Comparison of ENCODE assay signal across 8 cellular contexts in genomic region chr14:76784881-76785280, GRCh38. TPM values are rescaled to one million over a fixed set of nuclear protein-coding genes. Genes with fewer than 3 reads are reported as not detected.
DNase-seq lines count a peak whose midpoint lies in the region; ATAC-seq, FAIRE-seq and TF ChIP-seq lines count a peak whose summit lies in the region.

No MANE protein-coding gene starts in this region.

- no peak overlapping the region for H3K4me3 Mint-ChIP-seq in activated CD4-positive, alpha-beta memory T cell treated with anti-CD3 and anti-CD28 coated beads, Interleukin-2, amount 10 ng/mL, durations not matched to agents 7 days and 5 days

- ATAC-seq in HG03469 (IDR thresholded peaks at IDR 0.05; ENCODE audit: unreplicated experiment): peak; percentile 51

- H3K4me1 ChIP-seq in endothelial cell of umbilical vein (ENCODE audit: control insufficient read depth, extremely low read depth, insufficient read depth, low read length): no peaks in the 10 kb centered on the region

- no peaks in the 10 kb centered on the region for H3K9me3 ChIP-seq in endothelial cell of umbilical vein (replicated peaks; ENCODE audit: control insufficient read depth, insufficient read depth, low read length)

- CTCF ChIA-PET in activated CD4-positive, alpha-beta memory T cell treated with anti-CD3 and anti-CD28 coated beads, Interleukin-2, amount 10 ng/mL, durations not matched to agents 7 days and 5 days (lab: Charles Lee): interaction anchor here (0.6 to 7.4 kb wide), 14 partner anchors 8 to 286 kb away, joined by 3 to 60 read pairs (median 6); partner anchors contain the start of genes ANGEL1 and VASH1
- CTCF ChIA-PET in endothelial cell of umbilical vein (lab: Charles Lee): interaction anchor here (0.7 to 15.4 kb wide), 28 partner anchors 9 to 286 kb away, joined by 3 to 557 read pairs (median 8); partner anchors contain the start of genes ANGEL1 and VASH1

- no peak overlapping the region for H3K27ac ChIP-seq in endothelial cell of umbilical vein (ENCODE audit: insufficient read depth, low read depth, low read length)

- no peaks in the 10 kb centered on the region for H4K20me1 ChIP-seq in endothelial cell of umbilical vein (replicated peaks; ENCODE audit: control insufficient read depth, extremely low read depth, insufficient read depth, low read length)

- H3K4me1 Mint-ChIP-seq in activated CD4-positive, alpha-beta memory T cell treated with anti-CD3 and anti-CD28 coated beads, Interleukin-2, amount 10 ng/mL, durations not matched to agents 7 days and 5 days: peaks cover 34% of the 10 kb centered on the region

- intact Hi-C loops in endothelial cell of umbilical vein (cut with micrococcal nuclease): loop anchor here (1.0 kb wide), 4 partner anchors 12 to 75 kb away; no protein-coding TSS in a partner anchor

- DNase-seq in A172 (ENCODE audit: low spot score) (peak; percentile 75), GM13976 (ENCODE audit: low spot score) (peak; percentile 86), NCI-H748 treated with DMSO at 0.1 percent for 48 hours (lab: John Stamatoyannopoulos, UW) (peak; percentile 32), endothelial cell of umbilical vein (ENCODE audit: low read depth, low spot score) (peak; percentile 90), middle frontal gyrus (ENCODE audit: extremely low spot score, low spot score) (peak; percentile 65), stromal cell of bone marrow (ENCODE audit: low read depth) (peak; percentile 59)
- DNase-seq in activated CD4-positive, alpha-beta memory T cell treated with anti-CD3 and anti-CD28 coated beads, Interleukin-2, amount 10 ng/mL, durations not matched to agents 7 days and 5 days: peak; percentile 62

- H3K4me2 ChIP-seq in endothelial cell of umbilical vein (ENCODE audit: insufficient read depth, low read length): no peak overlapping the region

- no peak overlapping the region for H2AFZ ChIP-seq in endothelial cell of umbilical vein (ENCODE audit: low read depth, low read length)

- H3K9me3 Mint-ChIP-seq in activated CD4-positive, alpha-beta memory T cell treated with anti-CD3 and anti-CD28 coated beads, Interleukin-2, amount 10 ng/mL, durations not matched to agents 7 days and 5 days: no peaks in the 10 kb centered on the region

- POLR2A ChIA-PET in activated CD4-positive, alpha-beta memory T cell treated with anti-CD3 and anti-CD28 coated beads, Interleukin-2, amount 10 ng/mL, durations not matched to agents 7 days and 5 days (lab: Charles Lee): interaction anchor here (1.4 to 3.3 kb wide), 2 partner anchors 17 to 27 kb away, joined by 9 to 17 read pairs; partner anchors contain the start of gene ANGEL1
- POLR2A ChIA-PET in endothelial cell of umbilical vein (lab: Charles Lee): interaction anchor here (1.3 kb wide), 1 partner anchor 75 kb away, joined by 5 read pairs; no protein-coding TSS in a partner anchor

- TF ChIP-seq CTCF in GM13976 (IDR thresholded peaks at IDR 0.05; ENCODE audit: borderline replicate concordance, control extremely low read depth, extremely low read depth, insufficient read depth, missing control alignments): peak; percentile 59
- peak; percentile 96 to 97 for TF ChIP-seq CTCF in endothelial cell of umbilical vein (IDR thresholded peaks at IDR 0.05; ENCODE audit: extremely low read depth in 1 of 2, insufficient read depth in 1 of 2, low read depth in 1 of 2, low read length in 2 of 2)

- TF ChIP-seq POLR2A in endothelial cell of umbilical vein (IDR thresholded peaks at IDR 0.05; ENCODE audit: low read depth, low read length): no peak

- no peaks in the 10 kb centered on the region for H3K79me2 ChIP-seq in endothelial cell of umbilical vein (ENCODE audit: control insufficient read depth, insufficient read depth, low read length)

- no peaks in the 10 kb centered on the region for H3K9me1 ChIP-seq in endothelial cell of umbilical vein (replicated peaks; ENCODE audit: control insufficient read depth, extremely low read depth, insufficient read depth, low read length)

- dilution Hi-C loops in endothelial cell of umbilical vein (cut with MboI; ENCODE audit: extremely low pct_ligation_motif_present, low sequenced_read_pairs): no loop called here

- no peak overlapping the region for H3K4me3 ChIP-seq in endothelial cell of umbilical vein (replicated peaks in 1 of 3; ENCODE audit: insufficient read depth in 1 of 3, low read depth in 1 of 3, low read length in 3 of 3)

- no peak overlapping the region for H3K27ac Mint-ChIP-seq in activated CD4-positive, alpha-beta memory T cell treated with anti-CD3 and anti-CD28 coated beads, Interleukin-2, amount 10 ng/mL, durations not matched to agents 7 days and 5 days

- no peaks in the 10 kb centered on the region for H3K27me3 Mint-ChIP-seq in activated CD4-positive, alpha-beta memory T cell treated with anti-CD3 and anti-CD28 coated beads, Interleukin-2, amount 10 ng/mL, durations not matched to agents 7 days and 5 days

- peak; percentile 96 for FAIRE-seq in endothelial cell of umbilical vein (lab: Jason Lieb, UNC)

- H3K36me3 ChIP-seq in endothelial cell of umbilical vein (ENCODE audit: control insufficient read depth in 2 of 2, extremely low read depth in 1 of 2, insufficient read depth in 2 of 2, low read length in 2 of 2): peaks cover 2 to 20% of the 10 kb centered on the region in 2 experiments

- in situ Hi-C loops in GM13976 (cut with MboI; ENCODE audit: low sequenced_read_pairs, unreplicated experiment): no loop called here

- H3K36me3 Mint-ChIP-seq in activated CD4-positive, alpha-beta memory T cell treated with anti-CD3 and anti-CD28 coated beads, Interleukin-2, amount 10 ng/mL, durations not matched to agents 7 days and 5 days (ENCODE audit: low read depth): no peaks in the 10 kb centered on the region

- H3K9ac ChIP-seq in endothelial cell of umbilical vein (replicated peaks; ENCODE audit: extremely low read depth, insufficient read depth, low read length): no peak overlapping the region

- no peaks in the 10 kb centered on the region for H3K27me3 ChIP-seq in endothelial cell of umbilical vein (ENCODE audit: control insufficient read depth in 2 of 2, insufficient read depth in 2 of 2, low read length in 2 of 2)

- BruUV-seq in endothelial cell of umbilical vein (replicated peaks; lab: Mats Ljungman, UMichigan): no TSS peak

TF ChIP-seq in endothelial cell of umbilical vein, 7 proteins besides CTCF, POLR2A, EP300 and RAD21:
- TF ChIP-seq MYC (IDR thresholded peaks at IDR 0.05; ENCODE audit: low read depth, low read length) (no peak), EZH2 (IDR thresholded peaks at IDR 0.05; ENCODE audit: borderline replicate concordance, low read depth, low read length, severe bottlenecking) (no peak), JUN (IDR thresholded peaks at IDR 0.05; ENCODE audit: borderline replicate concordance, insufficient read depth, insufficient read length, low read depth) (no peak), GATA2 (IDR thresholded peaks at IDR 0.05; ENCODE audit: insufficient read depth, insufficient read length, low read depth, low read length) (no peak), POLR2AphosphoS5 (IDR thresholded peaks at IDR 0.05; ENCODE audit: insufficient read depth, low read depth, low read length) (no peak), MAX (IDR thresholded peaks at IDR 0.05; ENCODE audit: insufficient read depth, insufficient read length) (no peak), FOS (IDR thresholded peaks at IDR 0.05; ENCODE audit: borderline replicate concordance, insufficient read depth, low read length) (no peak)

RNA-seq across cellular contexts. Expression of gene VASH1, which starts 23.6 kb away (rescaled TPM):
- 2.9 and 3.5 TPM in 2 replicates for total RNA-seq in A172 (2014; rRNA removed; shearing (Covaris generic))
- total RNA-seq in activated CD4-positive, alpha-beta memory T cell treated with anti-CD3 and anti-CD28 coated beads, Interleukin-2, amount 10 ng/mL, durations not matched to agents 7 days and 5 days: 1 to 10 TPM; 2.5 to 2.6 TPM
- 168 and 246 TPM in 2 replicates for total RNA-seq in endothelial cell of umbilical vein
- 39.8 and 41.4 TPM in 2 replicates for polyA plus RNA-seq in endothelial cell of umbilical vein
- 29.5 and 32.8 TPM in 2 replicates for polyA plus RNA-seq in endothelial cell of umbilical vein (2011; cell fraction: cytosol; rRNA removed)
- polyA plus RNA-seq in endothelial cell of umbilical vein (2011; cell fraction: nucleus; rRNA removed): 137 and 147 TPM in 2 replicates
- polyA plus RNA-seq in endothelial cell of umbilical vein (2012): 33.1 and 40.0 TPM in 2 replicates
- polyA minus RNA-seq in endothelial cell of umbilical vein: 41.8 and 47.3 TPM in 2 replicates
- polyA minus RNA-seq in endothelial cell of umbilical vein (2011; cell fraction: cytosol; rRNA and poly(A)+ RNA removed): not detected
- polyA minus RNA-seq in endothelial cell of umbilical vein (2011; cell fraction: nucleus; rRNA and poly(A)+ RNA removed): 41.1 and 46.8 TPM in 2 replicates

RNA-seq across cellular contexts. Expression of gene ANGEL1, which starts 27.8 kb away (rescaled TPM):
- 4.0 and 4.8 TPM in 2 replicates for total RNA-seq in A172 (2014; rRNA removed; shearing (Covaris generic))
- 10 to 100 TPM in 1 of 2 experiments, 1 to 10 TPM in 1; 9.9 to 11.0 TPM for total RNA-seq in activated CD4-positive, alpha-beta memory T cell treated with anti-CD3 and anti-CD28 coated beads, Interleukin-2, amount 10 ng/mL, durations not matched to agents 7 days and 5 days
- 14.8 and 18.4 TPM in 2 replicates for total RNA-seq in endothelial cell of umbilical vein
- 22.0 and 24.0 TPM in 2 replicates for polyA plus RNA-seq in endothelial cell of umbilical vein
- 10.5 and 11.2 TPM in 2 replicates for polyA plus RNA-seq in endothelial cell of umbilical vein (2011; cell fraction: cytosol; rRNA removed)
- polyA plus RNA-seq in endothelial cell of umbilical vein (2011; cell fraction: nucleus; rRNA removed): 54.8 and 55.7 TPM in 2 replicates
- 9.1 and 12.3 TPM in 2 replicates for polyA plus RNA-seq in endothelial cell of umbilical vein (2012)
- polyA minus RNA-seq in endothelial cell of umbilical vein: 25.0 and 34.7 TPM in 2 replicates
- polyA minus RNA-seq in endothelial cell of umbilical vein (2011; cell fraction: cytosol; rRNA and poly(A)+ RNA removed): 9.9 TPM
- 17.8 and 23.3 TPM in 2 replicates for polyA minus RNA-seq in endothelial cell of umbilical vein (2011; cell fraction: nucleus; rRNA and poly(A)+ RNA removed)

RNA-seq across cellular contexts. Expression of gene LRRC74A, which starts 41.3 kb away (rescaled TPM):
- total RNA-seq in A172 (2014; rRNA removed; shearing (Covaris generic)): not detected in 2 replicates
- total RNA-seq in activated CD4-positive, alpha-beta memory T cell treated with anti-CD3 and anti-CD28 coated beads, Interleukin-2, amount 10 ng/mL, durations not matched to agents 7 days and 5 days: not detected
- total RNA-seq in endothelial cell of umbilical vein: not detected in 2 replicates
- not detected in 2 replicates for polyA plus RNA-seq in endothelial cell of umbilical vein
- not detected in 2 replicates for polyA plus RNA-seq in endothelial cell of umbilical vein (2011; cell fraction: cytosol; rRNA removed)
- not detected in 2 replicates for polyA plus RNA-seq in endothelial cell of umbilical vein (2011; cell fraction: nucleus; rRNA removed)
- not detected in 2 replicates for polyA plus RNA-seq in endothelial cell of umbilical vein (2012)
- not detected in 2 replicates for polyA minus RNA-seq in endothelial cell of umbilical vein
- not detected for polyA minus RNA-seq in endothelial cell of umbilical vein (2011; cell fraction: cytosol; rRNA and poly(A)+ RNA removed)
- polyA minus RNA-seq in endothelial cell of umbilical vein (2011; cell fraction: nucleus; rRNA and poly(A)+ RNA removed): not detected in 2 replicates

Comparison
In these comparisons a context has a peak if more than half of its experiments do, and no peak if none do; other contexts are left out.
1. DNase-seq: peak in every context shown above with its lines; median percentile 90 in endothelial cell of umbilical vein; 86 in GM13976; 75 in A172; 65 in middle frontal gyrus; 62 in activated CD4-positive, alpha-beta memory T cell treated with anti-CD3 and anti-CD28 coated beads, Interleukin-2, amount 10 ng/mL, durations not matched to agents 7 days and 5 days; 59 in stromal cell of bone marrow; 32 in NCI-H748 treated with DMSO at 0.1 percent for 48 hours.
2. RNA of gene VASH1, which starts 23.6 kb away (total RNA-seq): 168 to 246 TPM in endothelial cell of umbilical vein; 2.9 to 3.5 TPM in A172 and 2.5 to 2.6 TPM in activated CD4-positive, alpha-beta memory T cell treated with anti-CD3 and anti-CD28 coated beads, Interleukin-2, amount 10 ng/mL, durations not matched to agents 7 days and 5 days; every median in the first group is over 10 times any median in the second.